In genomic region chr9:11805969-11806368, GRCh38 we compare ENCODE assay signal across 7 cellular contexts.
"Had no signal": no experiment of that assay in that cellular context is flagged by ENCODE, and none has a peak within 500 bp of the region (broad histone marks: within the 10 kb centered on the region; RNA-seq: fewer than 3 reads in every experiment).

No MANE protein-coding gene starts in this region.

- H3K4me3 ChIP-seq: GM12878 had no signal

- DNase-seq: GDM1, GF-D8 had no signal

- ATAC-seq: GM12878 had no signal

- FAIRE-seq: GM12878, GM12891, GM12892, GM18507, GM19239 had no signal
